In the genomic region with DNA sequence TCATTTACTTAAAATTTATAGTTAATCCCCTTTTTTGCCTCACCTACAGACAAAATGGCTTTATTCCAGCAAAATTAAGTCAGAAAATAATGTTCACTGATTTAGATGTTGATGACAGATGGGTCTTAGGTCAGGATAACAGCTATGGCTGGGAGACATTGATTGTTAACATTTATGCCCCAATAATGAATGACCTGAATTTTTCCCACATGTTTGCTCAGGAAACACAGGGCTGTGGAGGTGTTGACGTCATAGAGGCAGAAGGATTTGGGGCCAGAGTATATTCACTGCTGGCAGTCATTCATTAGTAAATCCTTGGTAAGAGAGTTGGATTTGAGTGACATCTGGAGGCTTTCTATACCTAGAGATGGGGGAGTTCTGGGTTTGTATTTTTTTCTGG, we compare ENCODE assay signal across 1 cellular context.
TF ChIP-seq lines count a peak whose summit lies in the region.

No MANE protein-coding gene starts in this region.

TF ChIP-seq in SK-N-SH, 30 proteins besides CTCF, POLR2A, EP300 and RAD21 (continued from another document):
- TF ChIP-seq ZBTB33 (IDR thresholded peaks at IDR 0.05; ENCODE audit: borderline replicate concordance, low read depth) = no peak
- no peak for TF ChIP-seq JUND (IDR thresholded peaks at IDR 0.05)
- no peak for TF ChIP-seq NFIC (IDR thresholded peaks at IDR 0.05; ENCODE audit: borderline replicate concordance)
- TF ChIP-seq POLR2AphosphoS5 (IDR thresholded peaks at IDR 0.05; ENCODE audit: low read depth, low read length) = no peak
- TF ChIP-seq RFX5 (IDR thresholded peaks at IDR 0.05; ENCODE audit: low read length) = no peak
- no peak for TF ChIP-seq FOXJ3 (CRISPR knock-in tag; IDR thresholded peaks at IDR 0.05)
- no peak for TF ChIP-seq SMC3 (IDR thresholded peaks at IDR 0.05; ENCODE audit: low read depth, low read length)
- no peak for TF ChIP-seq YY1 (IDR thresholded peaks at IDR 0.05; ENCODE audit: low read depth)
- no peak for TF ChIP-seq FOXM1 (IDR thresholded peaks at IDR 0.05; ENCODE audit: low read depth)
